In the genomic region with DNA sequence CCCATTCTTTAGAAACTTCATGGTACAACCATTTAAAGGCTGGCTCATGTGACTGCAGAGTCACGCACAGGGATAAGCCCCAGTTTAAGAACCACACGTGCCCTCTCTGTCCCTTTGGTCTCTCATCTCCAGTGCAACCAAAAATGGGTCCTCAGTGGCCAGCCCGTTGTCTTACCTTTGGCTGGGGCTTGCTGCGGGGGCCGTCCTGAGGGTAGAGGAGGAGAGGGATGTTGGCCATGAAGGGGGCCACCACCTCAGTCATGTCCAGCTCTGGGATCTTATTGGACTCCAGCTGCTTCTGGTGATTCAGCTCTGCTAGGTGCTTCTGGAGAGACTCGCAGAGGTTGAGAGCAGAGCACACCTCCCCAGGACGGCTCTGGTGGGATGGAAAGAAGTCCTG, we compare ENCODE assay signal across 14 cellular contexts. TPM values are rescaled to one million over a fixed set of nuclear protein-coding genes. Genes with fewer than 3 reads are reported as not detected.
DNase-seq lines count a peak whose midpoint lies in the region; ATAC-seq and TF ChIP-seq lines count a peak whose summit lies in the region.
"Had no signal": no experiment of that assay in that cellular context is flagged by ENCODE, and none has a peak within 500 bp of the region (broad histone marks: within the 10 kb centered on the region; RNA-seq: fewer than 3 reads in every experiment).

No MANE protein-coding gene starts in this region.

- H3K4me3 ChIP-seq in HL-60 (replicated peaks; ENCODE audit: insufficient read depth, low read length): no peak overlapping the region
- no peak overlapping the region for H3K4me3 ChIP-seq in naive thymus-derived CD4-positive, alpha-beta T cell (ENCODE audit: low read length)
- H3K4me3 ChIP-seq: A549 had no signal

- peaks cover 84% of the 10 kb centered on the region for H3K4me1 Mint-ChIP-seq in dendritic cell treated with granulocyte-macrophage colony-stimulating factor and Interleukin-4, amounts not matched to agents 40 ng/mL and 50 ng/mL, for 4 days (ENCODE audit: low read depth)
- peaks cover 0 to 9% (median 5%) of the 10 kb centered on the region in 7 donors for H3K4me1 Mint-ChIP-seq in naive thymus-derived CD4-positive, alpha-beta T cell
- peaks cover 8 to 22% of the 10 kb centered on the region in 2 donors for H3K4me1 Mint-ChIP-seq in natural killer cell treated with Interleukin-12 subunit alpha and Interleukin-12 subunit beta and Interleukin-15 and Interleukin-18, amount 100 ng/mL, for 72 hours (ENCODE audit: low read depth in 2 of 2)

- H3K9me3 Mint-ChIP-seq in dendritic cell treated with granulocyte-macrophage colony-stimulating factor and Interleukin-4, amounts not matched to agents 40 ng/mL and 50 ng/mL, for 4 days: peaks cover 10% of the 10 kb centered on the region
- no peaks in the 10 kb centered on the region for H3K9me3 Mint-ChIP-seq in naive thymus-derived CD4-positive, alpha-beta T cell
- H3K9me3 Mint-ChIP-seq in natural killer cell treated with Interleukin-12 subunit alpha and Interleukin-12 subunit beta and Interleukin-15 and Interleukin-18, amount 100 ng/mL, for 72 hours: no peaks in the 10 kb centered on the region
- H3K9me3 Mint-ChIP-seq: CD8-positive, alpha-beta memory T cell; HFFc6 had no signal

- no peaks in the 10 kb centered on the region for H3K27me3 ChIP-seq in HL-60 (ENCODE audit: insufficient read depth, poor library complexity, severe bottlenecking)
- H3K27me3 ChIP-seq in naive thymus-derived CD4-positive, alpha-beta T cell (ENCODE audit: control insufficient read depth in 2 of 2, insufficient read depth in 2 of 2, low read length in 2 of 2): no peaks in the 10 kb centered on the region
- H3K27me3 ChIP-seq: BE2C had no signal

- POLR2A ChIA-PET in naive thymus-derived CD4-positive, alpha-beta T cell (lab: Charles Lee): no interaction called here

- ATAC-seq in naive thymus-derived CD4-positive, alpha-beta T cell: peak; percentile 4
- ATAC-seq in GM21367 (IDR thresholded peaks at IDR 0.05; ENCODE audit: unreplicated experiment): no peak
- ATAC-seq in natural killer cell treated with Interleukin-12 subunit alpha and Interleukin-12 subunit beta and Interleukin-15 and Interleukin-18, amount 100 ng/mL, for 72 hours: no peak
- ATAC-seq: A549 had no signal

- CTCF ChIA-PET in naive thymus-derived CD4-positive, alpha-beta T cell (lab: Charles Lee): no interaction called here

- H3K27ac Mint-ChIP-seq in dendritic cell treated with granulocyte-macrophage colony-stimulating factor and Interleukin-4, amounts not matched to agents 40 ng/mL and 50 ng/mL, for 4 days: peak overlapping the region; percentile 71
- no peak overlapping the region for H3K27ac Mint-ChIP-seq in naive thymus-derived CD4-positive, alpha-beta T cell
- no peak overlapping the region for H3K27ac Mint-ChIP-seq in natural killer cell treated with Interleukin-12 subunit alpha and Interleukin-12 subunit beta and Interleukin-15 and Interleukin-18, amount 100 ng/mL, for 72 hours
- H3K27ac Mint-ChIP-seq: HFFc6 had no signal

- peaks cover 100% of the 10 kb centered on the region for H3K36me3 Mint-ChIP-seq in dendritic cell treated with granulocyte-macrophage colony-stimulating factor and Interleukin-4, amounts not matched to agents 40 ng/mL and 50 ng/mL, for 4 days (ENCODE audit: low read depth)
- peaks cover 8 to 50% (median 16%) of the 10 kb centered on the region in 5 donors for H3K36me3 Mint-ChIP-seq in naive thymus-derived CD4-positive, alpha-beta T cell
- peaks cover 10% of the 10 kb centered on the region for H3K36me3 Mint-ChIP-seq in natural killer cell treated with Interleukin-12 subunit alpha and Interleukin-12 subunit beta and Interleukin-15 and Interleukin-18, amount 100 ng/mL, for 72 hours

- intact Hi-C loops in dendritic cell treated with granulocyte-macrophage colony-stimulating factor and Interleukin-4, amounts not matched to agents 40 ng/mL and 50 ng/mL, for 4 days (cut with micrococcal nuclease): no loop called here
- intact Hi-C loops in naive thymus-derived CD4-positive, alpha-beta T cell (cut with micrococcal nuclease): no loop called here

- DNase-seq in HL-60 (ENCODE audit: low read depth in 1 of 2, low spot score in 1 of 2) (no peak), pons (ENCODE audit: low spot score) (no peak)
- no peak for DNase-seq in naive thymus-derived CD4-positive, alpha-beta T cell
- no peak for DNase-seq in natural killer cell treated with Interleukin-12 subunit alpha and Interleukin-12 subunit beta and Interleukin-15 and Interleukin-18, amount 100 ng/mL, for 72 hours (ENCODE audit: low spot score)
- DNase-seq: BE2C; Caco-2; CD8-positive, alpha-beta memory T cell; DND-41; GDM1; HCEC 1CT; HFFc6 had no signal

- H3K4me3 Mint-ChIP-seq in dendritic cell treated with granulocyte-macrophage colony-stimulating factor and Interleukin-4, amounts not matched to agents 40 ng/mL and 50 ng/mL, for 4 days: no peak overlapping the region
- H3K4me3 Mint-ChIP-seq in naive thymus-derived CD4-positive, alpha-beta T cell: no peak overlapping the region
- no peak overlapping the region for H3K4me3 Mint-ChIP-seq in natural killer cell treated with Interleukin-12 subunit alpha and Interleukin-12 subunit beta and Interleukin-15 and Interleukin-18, amount 100 ng/mL, for 72 hours
- H3K4me3 Mint-ChIP-seq: CD8-positive, alpha-beta memory T cell; HFFc6 had no signal

- peak overlapping the region; percentile 51 for H3K27ac ChIP-seq in HL-60 (replicated peaks)
- no peak overlapping the region for H3K27ac ChIP-seq in naive thymus-derived CD4-positive, alpha-beta T cell (ENCODE audit: low read depth, low read length)
- H3K27ac ChIP-seq: A549 had no signal

- no peak for TF ChIP-seq CTCF in HL-60 (IDR thresholded peaks at IDR 0.05; ENCODE audit: insufficient read depth, low read length)

- H3K4me1 ChIP-seq in naive thymus-derived CD4-positive, alpha-beta T cell (ENCODE audit: control insufficient read depth in 2 of 2, insufficient read depth in 2 of 2, low read length in 2 of 2): no peaks in the 10 kb centered on the region
- H3K4me1 ChIP-seq: BE2C, Caco-2 had no signal

- H3K9me3 ChIP-seq in naive thymus-derived CD4-positive, alpha-beta T cell (ENCODE audit: control insufficient read depth in 2 of 3, low read length in 3 of 3): no peaks in the 10 kb centered on the region
- H3K9me3 ChIP-seq: A549, BE2C, Caco-2 had no signal

- H3K27me3 Mint-ChIP-seq in dendritic cell treated with granulocyte-macrophage colony-stimulating factor and Interleukin-4, amounts not matched to agents 40 ng/mL and 50 ng/mL, for 4 days: no peaks in the 10 kb centered on the region
- H3K27me3 Mint-ChIP-seq in naive thymus-derived CD4-positive, alpha-beta T cell: no peaks in the 10 kb centered on the region
- no peaks in the 10 kb centered on the region for H3K27me3 Mint-ChIP-seq in natural killer cell treated with Interleukin-12 subunit alpha and Interleukin-12 subunit beta and Interleukin-15 and Interleukin-18, amount 100 ng/mL, for 72 hours
- H3K27me3 Mint-ChIP-seq: CD8-positive, alpha-beta memory T cell had no signal

- peaks cover 28 to 88% (median 47%) of the 10 kb centered on the region in 3 experiments for H3K36me3 ChIP-seq in naive thymus-derived CD4-positive, alpha-beta T cell (ENCODE audit: control insufficient read depth in 2 of 3, insufficient read depth in 3 of 3, low read length in 3 of 3)

RNA-seq across cellular contexts. Expression of a gene that starts 22.3 kb away (rescaled TPM):
- total RNA-seq in naive thymus-derived CD4-positive, alpha-beta T cell: 1,000 to 10,000 TPM in 1 of 5 experiments, 100 to 1,000 TPM in 4; 153 to 1,163 (median 266) TPM
- polyA plus RNA-seq in naive thymus-derived CD4-positive, alpha-beta T cell: 100 to 1,000 TPM; 421 to 506 TPM
- 100 to 1,000 TPM; 136 to 207 TPM for total RNA-seq in natural killer cell treated with Interleukin-12 subunit alpha and Interleukin-12 subunit beta and Interleukin-15 and Interleukin-18, amount 100 ng/mL, for 72 hours

RNA-seq across cellular contexts. Expression of a gene that starts 55.4 kb away (rescaled TPM):
- 100 to 1,000 TPM in 3 of 5 experiments, 10 to 100 TPM in 2; 91.1 to 271 (median 101) TPM for total RNA-seq in naive thymus-derived CD4-positive, alpha-beta T cell
- 100 to 1,000 TPM; 220 to 300 TPM for polyA plus RNA-seq in naive thymus-derived CD4-positive, alpha-beta T cell
- total RNA-seq in natural killer cell treated with Interleukin-12 subunit alpha and Interleukin-12 subunit beta and Interleukin-15 and Interleukin-18, amount 100 ng/mL, for 72 hours: 10 to 100 TPM; 18.8 to 19.7 TPM

Comparison
In these comparisons a context has a peak if more than half of its experiments do, and no peak if none do; other contexts are left out.
1. RNA of a gene that starts 55.4 kb away (total RNA-seq): 91.1 to 271 TPM in naive thymus-derived CD4-positive, alpha-beta T cell; 18.8 to 19.7 TPM in natural killer cell treated with Interleukin-12 subunit alpha and Interleukin-12 subunit beta and Interleukin-15 and Interleukin-18, amount 100 ng/mL, for 72 hours; every median in the first group is over 4 times any median in the second.